1 cellular context compared by ENCODE assay signal in the genomic region with DNA sequence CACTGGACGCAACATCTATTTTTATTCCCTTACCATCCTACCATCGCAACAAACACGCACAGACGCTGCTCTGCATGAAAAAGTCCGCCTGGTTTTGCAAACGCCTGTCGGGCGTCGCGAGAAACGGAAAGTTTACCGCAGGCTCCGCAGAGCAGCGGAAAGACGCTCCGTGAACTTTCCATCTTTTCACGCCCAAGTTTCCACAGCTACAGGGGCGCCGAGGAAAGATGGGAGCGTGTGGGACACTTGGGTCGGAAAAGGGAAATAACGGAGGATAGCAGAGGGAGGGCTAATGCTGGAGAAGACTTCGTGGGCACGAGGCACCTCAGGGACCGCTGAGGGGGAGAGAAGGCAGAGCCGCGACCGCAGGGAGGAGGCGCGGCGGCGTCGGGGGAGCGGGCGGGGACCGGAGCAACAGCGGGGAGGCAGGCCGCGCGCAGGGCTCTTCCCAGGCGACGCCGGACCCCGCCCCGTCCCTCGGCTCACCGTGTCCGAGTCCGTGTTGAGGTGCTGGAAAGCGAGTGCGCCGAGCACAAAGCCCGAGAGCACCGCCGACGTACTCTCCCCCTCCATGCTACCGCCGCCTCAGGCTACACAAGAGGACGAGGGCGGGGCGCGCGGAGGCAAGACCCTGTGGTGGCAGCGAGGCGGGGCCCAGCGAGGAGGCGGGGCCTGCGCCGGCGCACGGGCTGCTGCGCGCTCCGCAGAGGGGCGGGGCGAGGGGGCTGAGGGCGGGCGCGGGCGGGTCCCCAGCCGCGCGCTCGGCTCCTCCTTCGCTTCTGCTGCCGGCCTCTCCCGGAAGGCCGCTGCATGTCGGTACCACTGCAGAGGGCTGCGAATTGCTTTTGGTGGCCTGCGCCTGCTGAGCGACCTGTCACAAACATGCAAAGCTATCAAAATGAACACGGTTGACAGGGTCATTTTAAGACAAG.
TF ChIP-seq lines count a peak whose summit lies in the region.

A gene (minus strand): TSS at position 601 of the 932 bp plus-strand sequence. CDS start 28 bp downstream, at position 573.

TF ChIP-seq in HepG2, 621 proteins besides CTCF, POLR2A, EP300 and RAD21 (continued from another document and continues in another):
- TF ChIP-seq, protein P1, sequence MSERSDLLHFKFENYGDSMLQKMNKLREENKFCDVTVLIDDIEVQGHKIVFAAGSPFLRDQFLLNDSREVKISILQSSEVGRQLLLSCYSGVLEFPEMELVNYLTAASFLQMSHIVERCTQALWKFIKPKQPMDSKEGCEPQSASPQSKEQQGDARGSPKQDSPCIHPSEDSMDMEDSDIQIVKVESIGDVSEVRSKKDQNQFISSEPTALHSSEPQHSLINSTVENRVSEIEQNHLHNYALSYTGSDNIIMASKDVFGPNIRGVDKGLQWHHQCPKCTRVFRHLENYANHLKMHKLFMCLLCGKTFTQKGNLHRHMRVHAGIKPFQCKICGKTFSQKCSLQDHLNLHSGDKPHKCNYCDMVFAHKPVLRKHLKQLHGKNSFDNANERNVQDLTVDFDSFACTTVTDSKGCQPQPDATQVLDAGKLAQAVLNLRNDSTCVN (CRISPR knock-in tag; IDR thresholded peaks at IDR 0.05; ENCODE audit: borderline replicate concordance), result peak; percentile 62
- TF ChIP-seq ZNF225 (CRISPR knock-in tag; IDR thresholded peaks at IDR 0.05), result peak; percentile 85; the same call in 1 of the 2 replicates
- TF ChIP-seq CENPX (CRISPR knock-in tag; IDR thresholded peaks at IDR 0.05), result no peak
- TF ChIP-seq KMT2A (CRISPR knock-in tag; IDR thresholded peaks at IDR 0.05), result peak; percentile 92
- TF ChIP-seq MAFG (CRISPR knock-in tag; IDR thresholded peaks at IDR 0.05), result 0 out of 2 replicates have a peak, but pooled peaks have one; percentile 53
- TF ChIP-seq, protein P2, sequence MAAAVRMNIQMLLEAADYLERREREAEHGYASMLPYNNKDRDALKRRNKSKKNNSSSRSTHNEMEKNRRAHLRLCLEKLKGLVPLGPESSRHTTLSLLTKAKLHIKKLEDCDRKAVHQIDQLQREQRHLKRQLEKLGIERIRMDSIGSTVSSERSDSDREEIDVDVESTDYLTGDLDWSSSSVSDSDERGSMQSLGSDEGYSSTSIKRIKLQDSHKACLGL (CRISPR knock-in tag; IDR thresholded peaks at IDR 0.05), result no peak
- TF ChIP-seq, protein P3, sequence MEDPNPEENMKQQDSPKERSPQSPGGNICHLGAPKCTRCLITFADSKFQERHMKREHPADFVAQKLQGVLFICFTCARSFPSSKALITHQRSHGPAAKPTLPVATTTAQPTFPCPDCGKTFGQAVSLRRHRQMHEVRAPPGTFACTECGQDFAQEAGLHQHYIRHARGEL (CRISPR knock-in tag; IDR thresholded peaks at IDR 0.05), result 0 out of 2 replicates have a peak, but pooled peaks have one; percentile 48
- no peak for TF ChIP-seq KLF15 (CRISPR knock-in tag; IDR thresholded peaks at IDR 0.05; ENCODE audit: borderline replicate concordance)
- TF ChIP-seq, protein P4, sequence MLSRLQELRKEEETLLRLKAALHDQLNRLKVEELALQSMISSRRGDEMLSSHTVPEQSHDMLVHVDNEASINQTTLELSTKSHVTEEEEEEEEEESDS (CRISPR knock-in tag; IDR thresholded peaks at IDR 0.05; ENCODE audit: borderline replicate concordance), result 0 out of 2 replicates have a peak, but pooled peaks have one; percentile 73
- TF ChIP-seq ATRX (CRISPR knock-in tag; IDR thresholded peaks at IDR 0.05; ENCODE audit: borderline replicate concordance), result no peak
- TF ChIP-seq, protein P5, sequence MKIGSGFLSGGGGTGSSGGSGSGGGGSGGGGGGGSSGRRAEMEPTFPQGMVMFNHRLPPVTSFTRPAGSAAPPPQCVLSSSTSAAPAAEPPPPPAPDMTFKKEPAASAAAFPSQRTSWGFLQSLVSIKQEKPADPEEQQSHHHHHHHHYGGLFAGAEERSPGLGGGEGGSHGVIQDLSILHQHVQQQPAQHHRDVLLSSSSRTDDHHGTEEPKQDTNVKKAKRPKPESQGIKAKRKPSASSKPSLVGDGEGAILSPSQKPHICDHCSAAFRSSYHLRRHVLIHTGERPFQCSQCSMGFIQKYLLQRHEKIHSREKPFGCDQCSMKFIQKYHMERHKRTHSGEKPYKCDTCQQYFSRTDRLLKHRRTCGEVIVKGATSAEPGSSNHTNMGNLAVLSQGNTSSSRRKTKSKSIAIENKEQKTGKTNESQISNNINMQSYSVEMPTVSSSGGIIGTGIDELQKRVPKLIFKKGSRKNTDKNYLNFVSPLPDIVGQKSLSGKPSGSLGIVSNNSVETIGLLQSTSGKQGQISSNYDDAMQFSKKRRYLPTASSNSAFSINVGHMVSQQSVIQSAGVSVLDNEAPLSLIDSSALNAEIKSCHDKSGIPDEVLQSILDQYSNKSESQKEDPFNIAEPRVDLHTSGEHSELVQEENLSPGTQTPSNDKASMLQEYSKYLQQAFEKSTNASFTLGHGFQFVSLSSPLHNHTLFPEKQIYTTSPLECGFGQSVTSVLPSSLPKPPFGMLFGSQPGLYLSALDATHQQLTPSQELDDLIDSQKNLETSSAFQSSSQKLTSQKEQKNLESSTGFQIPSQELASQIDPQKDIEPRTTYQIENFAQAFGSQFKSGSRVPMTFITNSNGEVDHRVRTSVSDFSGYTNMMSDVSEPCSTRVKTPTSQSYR (CRISPR knock-in tag; IDR thresholded peaks at IDR 0.05; ENCODE audit: borderline replicate concordance), result 0 out of 2 replicates have a peak, but pooled peaks have one; percentile 10
- TF ChIP-seq, protein P6, sequence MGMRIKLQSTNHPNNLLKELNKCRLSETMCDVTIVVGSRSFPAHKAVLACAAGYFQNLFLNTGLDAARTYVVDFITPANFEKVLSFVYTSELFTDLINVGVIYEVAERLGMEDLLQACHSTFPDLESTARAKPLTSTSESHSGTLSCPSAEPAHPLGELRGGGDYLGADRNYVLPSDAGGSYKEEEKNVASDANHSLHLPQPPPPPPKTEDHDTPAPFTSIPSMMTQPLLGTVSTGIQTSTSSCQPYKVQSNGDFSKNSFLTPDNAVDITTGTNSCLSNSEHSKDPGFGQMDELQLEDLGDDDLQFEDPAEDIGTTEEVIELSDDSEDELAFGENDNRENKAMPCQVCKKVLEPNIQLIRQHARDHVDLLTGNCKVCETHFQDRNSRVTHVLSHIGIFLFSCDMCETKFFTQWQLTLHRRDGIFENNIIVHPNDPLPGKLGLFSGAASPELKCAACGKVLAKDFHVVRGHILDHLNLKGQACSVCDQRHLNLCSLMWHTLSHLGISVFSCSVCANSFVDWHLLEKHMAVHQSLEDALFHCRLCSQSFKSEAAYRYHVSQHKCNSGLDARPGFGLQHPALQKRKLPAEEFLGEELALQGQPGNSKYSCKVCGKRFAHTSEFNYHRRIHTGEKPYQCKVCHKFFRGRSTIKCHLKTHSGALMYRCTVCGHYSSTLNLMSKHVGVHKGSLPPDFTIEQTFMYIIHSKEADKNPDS (CRISPR knock-in tag; IDR thresholded peaks at IDR 0.05), result peak; percentile 77; the same call in 1 of the 2 replicates
- TF ChIP-seq SPEN (CRISPR knock-in tag; IDR thresholded peaks at IDR 0.05; ENCODE audit: low read depth), result peak; percentile 50; the same call in 1 of the 2 replicates
- TF ChIP-seq ZNF607 (CRISPR knock-in tag; IDR thresholded peaks at IDR 0.05; ENCODE audit: borderline replicate concordance), result peak; percentile 88
- TF ChIP-seq ZNF737 (CRISPR knock-in tag; IDR thresholded peaks at IDR 0.05; ENCODE audit: borderline replicate concordance), result 0 out of 2 replicates have a peak, but pooled peaks have one; percentile 25
- TF ChIP-seq ERF (CRISPR knock-in tag; IDR thresholded peaks at IDR 0.05), result peak; percentile 19; the same call in 1 of the 2 replicates
- TF ChIP-seq ISL2 (CRISPR knock-in tag; IDR thresholded peaks at IDR 0.05), result peak; percentile 62; the same call in 1 of the 2 replicates
- TF ChIP-seq, protein P7, sequence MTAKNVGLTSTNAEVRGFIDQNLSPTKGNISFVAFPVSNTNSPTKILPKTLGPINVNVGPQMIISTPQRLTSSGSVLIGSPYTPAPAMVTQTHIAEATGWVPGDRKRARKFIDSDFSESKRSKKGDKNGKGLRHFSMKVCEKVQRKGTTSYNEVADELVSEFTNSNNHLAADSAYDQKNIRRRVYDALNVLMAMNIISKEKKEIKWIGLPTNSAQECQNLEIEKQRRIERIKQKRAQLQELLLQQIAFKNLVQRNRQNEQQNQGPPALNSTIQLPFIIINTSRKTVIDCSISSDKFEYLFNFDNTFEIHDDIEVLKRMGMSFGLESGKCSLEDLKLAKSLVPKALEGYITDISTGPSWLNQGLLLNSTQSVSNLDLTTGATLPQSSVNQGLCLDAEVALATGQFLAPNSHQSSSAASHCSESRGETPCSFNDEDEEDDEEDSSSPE (CRISPR knock-in tag; IDR thresholded peaks at IDR 0.05), result peak; percentile 79
- TF ChIP-seq ZSCAN25 (CRISPR knock-in tag; IDR thresholded peaks at IDR 0.05), result peak; percentile 93
- TF ChIP-seq, protein P8, sequence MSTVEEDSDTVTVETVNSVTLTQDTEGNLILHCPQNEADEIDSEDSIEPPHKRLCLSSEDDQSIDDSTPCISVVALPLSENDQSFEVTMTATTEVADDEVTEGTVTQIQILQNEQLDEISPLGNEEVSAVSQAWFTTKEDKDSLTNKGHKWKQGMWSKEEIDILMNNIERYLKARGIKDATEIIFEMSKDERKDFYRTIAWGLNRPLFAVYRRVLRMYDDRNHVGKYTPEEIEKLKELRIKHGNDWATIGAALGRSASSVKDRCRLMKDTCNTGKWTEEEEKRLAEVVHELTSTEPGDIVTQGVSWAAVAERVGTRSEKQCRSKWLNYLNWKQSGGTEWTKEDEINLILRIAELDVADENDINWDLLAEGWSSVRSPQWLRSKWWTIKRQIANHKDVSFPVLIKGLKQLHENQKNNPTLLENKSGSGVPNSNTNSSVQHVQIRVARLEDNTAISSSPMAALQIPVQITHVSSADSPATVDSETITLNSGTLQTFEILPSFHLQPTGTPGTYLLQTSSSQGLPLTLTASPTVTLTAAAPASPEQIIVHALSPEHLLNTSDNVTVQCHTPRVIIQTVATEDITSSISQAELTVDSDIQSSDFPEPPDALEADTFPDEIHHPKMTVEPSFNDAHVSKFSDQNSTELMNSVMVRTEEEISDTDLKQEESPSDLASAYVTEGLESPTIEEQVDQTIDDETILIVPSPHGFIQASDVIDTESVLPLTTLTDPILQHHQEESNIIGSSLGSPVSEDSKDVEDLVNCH (CRISPR knock-in tag; IDR thresholded peaks at IDR 0.05), result no peak
- no peak for TF ChIP-seq FOXA1 (IDR thresholded peaks at IDR 0.05)
- peak; percentile 19; the same call in 1 of the 2 replicates for TF ChIP-seq FOXA1 (CRISPR knock-in tag; IDR thresholded peaks at IDR 0.05)
- TF ChIP-seq ZNF616 (CRISPR knock-in tag; IDR thresholded peaks at IDR 0.05; ENCODE audit: low read depth), result peak; percentile 78; the same call in 1 of the 2 replicates
- 0 out of 2 replicates have a peak, but pooled peaks have one; percentile 33 for TF ChIP-seq ZNF615 (CRISPR knock-in tag; IDR thresholded peaks at IDR 0.05; ENCODE audit: borderline replicate concordance)
- TF ChIP-seq, protein P9, sequence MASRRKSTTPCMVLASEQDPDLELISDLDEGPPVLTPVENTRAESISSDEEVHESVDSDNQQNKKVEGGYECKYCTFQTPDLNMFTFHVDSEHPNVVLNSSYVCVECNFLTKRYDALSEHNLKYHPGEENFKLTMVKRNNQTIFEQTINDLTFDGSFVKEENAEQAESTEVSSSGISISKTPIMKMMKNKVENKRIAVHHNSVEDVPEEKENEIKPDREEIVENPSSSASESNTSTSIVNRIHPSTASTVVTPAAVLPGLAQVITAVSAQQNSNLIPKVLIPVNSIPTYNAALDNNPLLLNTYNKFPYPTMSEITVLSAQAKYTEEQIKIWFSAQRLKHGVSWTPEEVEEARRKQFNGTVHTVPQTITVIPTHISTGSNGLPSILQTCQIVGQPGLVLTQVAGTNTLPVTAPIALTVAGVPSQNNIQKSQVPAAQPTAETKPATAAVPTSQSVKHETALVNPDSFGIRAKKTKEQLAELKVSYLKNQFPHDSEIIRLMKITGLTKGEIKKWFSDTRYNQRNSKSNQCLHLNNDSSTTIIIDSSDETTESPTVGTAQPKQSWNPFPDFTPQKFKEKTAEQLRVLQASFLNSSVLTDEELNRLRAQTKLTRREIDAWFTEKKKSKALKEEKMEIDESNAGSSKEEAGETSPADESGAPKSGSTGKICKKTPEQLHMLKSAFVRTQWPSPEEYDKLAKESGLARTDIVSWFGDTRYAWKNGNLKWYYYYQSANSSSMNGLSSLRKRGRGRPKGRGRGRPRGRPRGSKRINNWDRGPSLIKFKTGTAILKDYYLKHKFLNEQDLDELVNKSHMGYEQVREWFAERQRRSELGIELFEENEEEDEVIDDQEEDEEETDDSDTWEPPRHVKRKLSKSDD (CRISPR knock-in tag; IDR thresholded peaks at IDR 0.05; ENCODE audit: low read depth), result peak; percentile 65; the same call in 1 of the 2 replicates
- peak; percentile 49 for TF ChIP-seq ZNF331 (CRISPR knock-in tag; IDR thresholded peaks at IDR 0.05)
- peak; percentile 84 for TF ChIP-seq AKAP8 (CRISPR knock-in tag; IDR thresholded peaks at IDR 0.05)
- TF ChIP-seq RFXAP (CRISPR knock-in tag; IDR thresholded peaks at IDR 0.05; ENCODE audit: borderline replicate concordance), result peak; percentile 6; the same call in 1 of the 2 replicates
- TF ChIP-seq, protein P10, sequence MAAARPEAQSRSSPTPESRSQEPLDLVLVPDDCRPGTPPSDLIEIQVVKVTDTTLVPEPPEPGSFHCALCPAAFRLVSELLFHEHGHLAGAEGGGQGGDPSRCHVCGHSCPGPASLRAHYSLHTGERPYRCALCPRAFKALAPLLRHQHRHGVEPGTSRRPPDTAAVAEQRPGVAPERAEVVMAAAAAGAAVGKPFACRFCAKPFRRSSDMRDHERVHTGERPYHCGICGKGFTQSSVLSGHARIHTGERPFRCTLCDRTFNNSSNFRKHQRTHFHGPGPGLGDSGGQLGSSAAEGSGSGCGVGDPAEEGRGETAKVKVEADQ (CRISPR knock-in tag; IDR thresholded peaks at IDR 0.05; ENCODE audit: borderline replicate concordance), result 0 out of 2 replicates have a peak, but pooled peaks have one; percentile 59
- TF ChIP-seq ZNF432 (CRISPR knock-in tag; IDR thresholded peaks at IDR 0.05; ENCODE audit: borderline replicate concordance), result no peak
- peak; percentile 95 for TF ChIP-seq ZNF891 (CRISPR knock-in tag; IDR thresholded peaks at IDR 0.05)
- TF ChIP-seq HOXA5 (CRISPR knock-in tag; IDR thresholded peaks at IDR 0.05), result peak; percentile 70; the same call in 1 of the 2 replicates
- peak; percentile 87 for TF ChIP-seq ARID2 (CRISPR knock-in tag; IDR thresholded peaks at IDR 0.05; ENCODE audit: borderline replicate concordance)
- no peak for TF ChIP-seq MAFK (conservative IDR thresholded peaks at IDR 0.05 in 1 of 2, IDR thresholded peaks at IDR 0.05 in 1 of 2; ENCODE audit: low read length in 2 of 2)
- TF ChIP-seq, protein P11, sequence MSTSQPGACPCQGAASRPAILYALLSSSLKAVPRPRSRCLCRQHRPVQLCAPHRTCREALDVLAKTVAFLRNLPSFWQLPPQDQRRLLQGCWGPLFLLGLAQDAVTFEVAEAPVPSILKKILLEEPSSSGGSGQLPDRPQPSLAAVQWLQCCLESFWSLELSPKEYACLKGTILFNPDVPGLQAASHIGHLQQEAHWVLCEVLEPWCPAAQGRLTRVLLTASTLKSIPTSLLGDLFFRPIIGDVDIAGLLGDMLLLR (CRISPR knock-in tag; IDR thresholded peaks at IDR 0.05), result peak; percentile 85
- TF ChIP-seq ZNF605 (CRISPR knock-in tag; IDR thresholded peaks at IDR 0.05), result peak; percentile 64; the same call in 1 of the 2 replicates
- TF ChIP-seq ZFP36 (IDR thresholded peaks at IDR 0.05; ENCODE audit: borderline replicate concordance, low read depth, low read length, partially characterized antibody), result no peak
- TF ChIP-seq ZBTB42 (CRISPR knock-in tag; IDR thresholded peaks at IDR 0.05), result peak; percentile 70; the same call in 1 of the 2 replicates
- peak; percentile 84 for TF ChIP-seq RNF2 (conservative IDR thresholded peaks at IDR 0.05; ENCODE audit: low read depth)
- TF ChIP-seq ZNF772 (CRISPR knock-in tag; IDR thresholded peaks at IDR 0.05), result peak; percentile 73
- peak; percentile 84 for TF ChIP-seq ZNF709 (CRISPR knock-in tag; IDR thresholded peaks at IDR 0.05)
- TF ChIP-seq SALL1 (CRISPR knock-in tag; IDR thresholded peaks at IDR 0.05), result peak; percentile 92
- TF ChIP-seq TOPORS (CRISPR knock-in tag; IDR thresholded peaks at IDR 0.05), result peak; percentile 93; the same call in 1 of the 2 replicates
- TF ChIP-seq SP4 (CRISPR knock-in tag; IDR thresholded peaks at IDR 0.05), result peak; percentile 87; the same call in 1 of the 2 replicates
